1 cellular context compared by ENCODE assay signal in the genomic region with DNA sequence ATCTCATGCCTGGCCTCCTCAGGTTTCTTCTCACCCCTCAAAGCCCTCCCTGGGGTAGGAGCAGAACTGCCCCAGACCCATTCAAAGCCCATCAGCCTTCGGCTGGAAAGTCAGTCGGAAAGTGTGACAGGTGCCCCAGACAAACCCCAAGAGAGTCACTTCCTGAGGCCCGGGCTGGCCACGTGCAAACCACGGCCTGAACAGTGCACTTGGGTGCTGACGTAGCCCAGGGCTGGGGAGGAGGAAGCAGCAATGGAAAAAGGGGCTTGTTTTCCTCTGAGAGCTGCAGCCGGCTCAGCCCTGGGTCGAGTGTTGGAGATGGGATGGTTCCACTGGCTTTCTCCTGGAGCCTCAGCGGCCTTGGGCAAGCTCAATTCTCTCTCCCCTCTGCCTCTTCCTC.
TF ChIP-seq lines count a peak whose summit lies in the region.

No MANE protein-coding gene starts in this region.

TF ChIP-seq in GM12878, 131 proteins besides CTCF, POLR2A, EP300 and RAD21 (continues in another document):
- TF ChIP-seq MYB (IDR thresholded peaks at IDR 0.05; ENCODE audit: borderline replicate concordance, low read depth, low read length) (no peak), BHLHE40 (IDR thresholded peaks at IDR 0.05; ENCODE audit: borderline replicate concordance in 1 of 2, low read depth in 2 of 2, low read length in 1 of 2) (peak; percentile 80 to 85; a peak in 3 of 4 replicates), ATF7 (IDR thresholded peaks at IDR 0.05; ENCODE audit: low read depth) (peak; percentile 48; the same call in 1 of the 2 replicates), DPF2 (IDR thresholded peaks at IDR 0.05) (peak; percentile 20; the same call in 1 of the 2 replicates), ZNF217 (IDR thresholded peaks at IDR 0.05) (no peak), PAX8 (IDR thresholded peaks at IDR 0.05) (no peak), IKZF2 (IDR thresholded peaks at IDR 0.05) (peak; percentile 31 to 35; a peak in 2 of 4 replicates), RUNX3 (IDR thresholded peaks at IDR 0.05; ENCODE audit: low read length) (peak; percentile 40; the same call in 1 of the 2 replicates), CREB1 (IDR thresholded peaks at IDR 0.05; ENCODE audit: low read depth) (peak; percentile 71; the same call in 1 of the 2 replicates), LARP7 (IDR thresholded peaks at IDR 0.05) (no peak), ZNF274 (IDR thresholded peaks at IDR 0.05; ENCODE audit: insufficient read depth, insufficient read length) (no peak), ZNF24 (IDR thresholded peaks at IDR 0.05) (no peak), CREM (IDR thresholded peaks at IDR 0.05; ENCODE audit: low read depth) (peak; percentile 60; the same call in 1 of the 2 replicates), SREBF2 (IDR thresholded peaks at IDR 0.05; ENCODE audit: low read length) (no peak), RELA (IDR thresholded peaks at IDR 0.05; ENCODE audit: borderline replicate concordance, partially characterized antibody) (no peak), MEF2B (IDR thresholded peaks at IDR 0.05; ENCODE audit: partially characterized antibody, poor library complexity, severe bottlenecking) (peak; percentile 71), IKZF1 (conservative IDR thresholded peaks at IDR 0.05) (peak; percentile 66), KLF5 (IDR thresholded peaks at IDR 0.05; ENCODE audit: partially characterized antibody) (no peak)
- TF ChIP-seq, protein P1, sequence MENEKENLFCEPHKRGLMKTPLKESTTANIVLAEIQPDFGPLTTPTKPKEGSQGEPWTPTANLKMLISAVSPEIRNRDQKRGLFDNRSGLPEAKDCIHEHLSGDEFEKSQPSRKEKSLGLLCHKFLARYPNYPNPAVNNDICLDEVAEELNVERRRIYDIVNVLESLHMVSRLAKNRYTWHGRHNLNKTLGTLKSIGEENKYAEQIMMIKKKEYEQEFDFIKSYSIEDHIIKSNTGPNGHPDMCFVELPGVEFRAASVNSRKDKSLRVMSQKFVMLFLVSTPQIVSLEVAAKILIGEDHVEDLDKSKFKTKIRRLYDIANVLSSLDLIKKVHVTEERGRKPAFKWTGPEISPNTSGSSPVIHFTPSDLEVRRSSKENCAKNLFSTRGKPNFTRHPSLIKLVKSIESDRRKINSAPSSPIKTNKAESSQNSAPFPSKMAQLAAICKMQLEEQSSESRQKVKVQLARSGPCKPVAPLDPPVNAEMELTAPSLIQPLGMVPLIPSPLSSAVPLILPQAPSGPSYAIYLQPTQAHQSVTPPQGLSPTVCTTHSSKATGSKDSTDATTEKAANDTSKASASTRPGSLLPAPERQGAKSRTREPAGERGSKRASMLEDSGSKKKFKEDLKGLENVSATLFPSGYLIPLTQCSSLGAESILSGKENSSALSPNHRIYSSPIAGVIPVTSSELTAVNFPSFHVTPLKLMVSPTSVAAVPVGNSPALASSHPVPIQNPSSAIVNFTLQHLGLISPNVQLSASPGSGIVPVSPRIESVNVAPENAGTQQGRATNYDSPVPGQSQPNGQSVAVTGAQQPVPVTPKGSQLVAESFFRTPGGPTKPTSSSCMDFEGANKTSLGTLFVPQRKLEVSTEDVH (IDR thresholded peaks at IDR 0.05; ENCODE audit: low read depth, partially characterized antibody), result no peak
- TF ChIP-seq, protein P2, sequence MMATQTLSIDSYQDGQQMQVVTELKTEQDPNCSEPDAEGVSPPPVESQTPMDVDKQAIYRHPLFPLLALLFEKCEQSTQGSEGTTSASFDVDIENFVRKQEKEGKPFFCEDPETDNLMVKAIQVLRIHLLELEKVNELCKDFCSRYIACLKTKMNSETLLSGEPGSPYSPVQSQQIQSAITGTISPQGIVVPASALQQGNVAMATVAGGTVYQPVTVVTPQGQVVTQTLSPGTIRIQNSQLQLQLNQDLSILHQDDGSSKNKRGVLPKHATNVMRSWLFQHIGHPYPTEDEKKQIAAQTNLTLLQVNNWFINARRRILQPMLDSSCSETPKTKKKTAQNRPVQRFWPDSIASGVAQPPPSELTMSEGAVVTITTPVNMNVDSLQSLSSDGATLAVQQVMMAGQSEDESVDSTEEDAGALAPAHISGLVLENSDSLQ (IDR thresholded peaks at IDR 0.05), result peak; percentile 20; the same call in 1 of the 2 replicates
- TF ChIP-seq, protein P3, sequence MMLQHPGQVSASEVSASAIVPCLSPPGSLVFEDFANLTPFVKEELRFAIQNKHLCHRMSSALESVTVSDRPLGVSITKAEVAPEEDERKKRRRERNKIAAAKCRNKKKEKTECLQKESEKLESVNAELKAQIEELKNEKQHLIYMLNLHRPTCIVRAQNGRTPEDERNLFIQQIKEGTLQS (IDR thresholded peaks at IDR 0.05; ENCODE audit: borderline replicate concordance, extremely low read depth, low read depth, low read length), result no peak
- TF ChIP-seq, protein P4, sequence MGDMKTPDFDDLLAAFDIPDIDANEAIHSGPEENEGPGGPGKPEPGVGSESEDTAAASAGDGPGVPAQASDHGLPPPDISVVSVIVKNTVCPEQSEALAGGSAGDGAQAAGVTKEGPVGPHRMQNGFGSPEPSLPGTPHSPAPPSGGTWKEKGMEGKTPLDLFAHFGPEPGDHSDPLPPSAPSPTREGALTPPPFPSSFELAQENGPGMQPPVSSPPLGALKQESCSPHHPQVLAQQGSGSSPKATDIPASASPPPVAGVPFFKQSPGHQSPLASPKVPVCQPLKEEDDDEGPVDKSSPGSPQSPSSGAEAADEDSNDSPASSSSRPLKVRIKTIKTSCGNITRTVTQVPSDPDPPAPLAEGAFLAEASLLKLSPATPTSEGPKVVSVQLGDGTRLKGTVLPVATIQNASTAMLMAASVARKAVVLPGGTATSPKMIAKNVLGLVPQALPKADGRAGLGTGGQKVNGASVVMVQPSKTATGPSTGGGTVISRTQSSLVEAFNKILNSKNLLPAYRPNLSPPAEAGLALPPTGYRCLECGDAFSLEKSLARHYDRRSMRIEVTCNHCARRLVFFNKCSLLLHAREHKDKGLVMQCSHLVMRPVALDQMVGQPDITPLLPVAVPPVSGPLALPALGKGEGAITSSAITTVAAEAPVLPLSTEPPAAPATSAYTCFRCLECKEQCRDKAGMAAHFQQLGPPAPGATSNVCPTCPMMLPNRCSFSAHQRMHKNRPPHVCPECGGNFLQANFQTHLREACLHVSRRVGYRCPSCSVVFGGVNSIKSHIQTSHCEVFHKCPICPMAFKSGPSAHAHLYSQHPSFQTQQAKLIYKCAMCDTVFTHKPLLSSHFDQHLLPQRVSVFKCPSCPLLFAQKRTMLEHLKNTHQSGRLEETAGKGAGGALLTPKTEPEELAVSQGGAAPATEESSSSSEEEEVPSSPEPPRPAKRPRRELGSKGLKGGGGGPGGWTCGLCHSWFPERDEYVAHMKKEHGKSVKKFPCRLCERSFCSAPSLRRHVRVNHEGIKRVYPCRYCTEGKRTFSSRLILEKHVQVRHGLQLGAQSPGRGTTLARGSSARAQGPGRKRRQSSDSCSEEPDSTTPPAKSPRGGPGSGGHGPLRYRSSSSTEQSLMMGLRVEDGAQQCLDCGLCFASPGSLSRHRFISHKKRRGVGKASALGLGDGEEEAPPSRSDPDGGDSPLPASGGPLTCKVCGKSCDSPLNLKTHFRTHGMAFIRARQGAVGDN (IDR thresholded peaks at IDR 0.05), result peak; percentile 95
- TF ChIP-seq, protein P5, sequence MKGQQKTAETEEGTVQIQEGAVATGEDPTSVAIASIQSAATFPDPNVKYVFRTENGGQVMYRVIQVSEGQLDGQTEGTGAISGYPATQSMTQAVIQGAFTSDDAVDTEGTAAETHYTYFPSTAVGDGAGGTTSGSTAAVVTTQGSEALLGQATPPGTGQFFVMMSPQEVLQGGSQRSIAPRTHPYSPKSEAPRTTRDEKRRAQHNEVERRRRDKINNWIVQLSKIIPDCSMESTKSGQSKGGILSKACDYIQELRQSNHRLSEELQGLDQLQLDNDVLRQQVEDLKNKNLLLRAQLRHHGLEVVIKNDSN (IDR thresholded peaks at IDR 0.05; ENCODE audit: borderline replicate concordance, extremely low read length, insufficient read depth, low read depth, low read length), result no peak
- TF ChIP-seq, protein P6, sequence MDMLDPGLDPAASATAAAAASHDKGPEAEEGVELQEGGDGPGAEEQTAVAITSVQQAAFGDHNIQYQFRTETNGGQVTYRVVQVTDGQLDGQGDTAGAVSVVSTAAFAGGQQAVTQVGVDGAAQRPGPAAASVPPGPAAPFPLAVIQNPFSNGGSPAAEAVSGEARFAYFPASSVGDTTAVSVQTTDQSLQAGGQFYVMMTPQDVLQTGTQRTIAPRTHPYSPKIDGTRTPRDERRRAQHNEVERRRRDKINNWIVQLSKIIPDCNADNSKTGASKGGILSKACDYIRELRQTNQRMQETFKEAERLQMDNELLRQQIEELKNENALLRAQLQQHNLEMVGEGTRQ (IDR thresholded peaks at IDR 0.05; ENCODE audit: borderline replicate concordance, low read depth, low read length), result no peak
- TF ChIP-seq, protein P7, sequence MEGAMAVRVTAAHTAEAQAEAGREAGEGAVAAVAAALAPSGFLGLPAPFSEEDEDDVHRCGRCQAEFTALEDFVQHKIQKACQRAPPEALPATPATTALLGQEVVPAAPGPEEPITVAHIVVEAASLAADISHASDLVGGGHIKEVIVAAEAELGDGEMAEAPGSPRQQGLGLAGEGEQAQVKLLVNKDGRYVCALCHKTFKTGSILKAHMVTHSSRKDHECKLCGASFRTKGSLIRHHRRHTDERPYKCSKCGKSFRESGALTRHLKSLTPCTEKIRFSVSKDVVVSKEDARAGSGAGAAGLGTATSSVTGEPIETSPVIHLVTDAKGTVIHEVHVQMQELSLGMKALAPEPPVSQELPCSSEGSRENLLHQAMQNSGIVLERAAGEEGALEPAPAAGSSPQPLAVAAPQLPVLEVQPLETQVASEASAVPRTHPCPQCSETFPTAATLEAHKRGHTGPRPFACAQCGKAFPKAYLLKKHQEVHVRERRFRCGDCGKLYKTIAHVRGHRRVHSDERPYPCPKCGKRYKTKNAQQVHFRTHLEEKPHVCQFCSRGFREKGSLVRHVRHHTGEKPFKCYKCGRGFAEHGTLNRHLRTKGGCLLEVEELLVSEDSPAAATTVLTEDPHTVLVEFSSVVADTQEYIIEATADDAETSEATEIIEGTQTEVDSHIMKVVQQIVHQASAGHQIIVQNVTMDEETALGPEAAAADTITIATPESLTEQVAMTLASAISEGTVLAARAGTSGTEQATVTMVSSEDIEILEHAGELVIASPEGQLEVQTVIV (IDR thresholded peaks at IDR 0.05; ENCODE audit: borderline replicate concordance, partially characterized antibody), result no peak
- TF ChIP-seq, protein P8, sequence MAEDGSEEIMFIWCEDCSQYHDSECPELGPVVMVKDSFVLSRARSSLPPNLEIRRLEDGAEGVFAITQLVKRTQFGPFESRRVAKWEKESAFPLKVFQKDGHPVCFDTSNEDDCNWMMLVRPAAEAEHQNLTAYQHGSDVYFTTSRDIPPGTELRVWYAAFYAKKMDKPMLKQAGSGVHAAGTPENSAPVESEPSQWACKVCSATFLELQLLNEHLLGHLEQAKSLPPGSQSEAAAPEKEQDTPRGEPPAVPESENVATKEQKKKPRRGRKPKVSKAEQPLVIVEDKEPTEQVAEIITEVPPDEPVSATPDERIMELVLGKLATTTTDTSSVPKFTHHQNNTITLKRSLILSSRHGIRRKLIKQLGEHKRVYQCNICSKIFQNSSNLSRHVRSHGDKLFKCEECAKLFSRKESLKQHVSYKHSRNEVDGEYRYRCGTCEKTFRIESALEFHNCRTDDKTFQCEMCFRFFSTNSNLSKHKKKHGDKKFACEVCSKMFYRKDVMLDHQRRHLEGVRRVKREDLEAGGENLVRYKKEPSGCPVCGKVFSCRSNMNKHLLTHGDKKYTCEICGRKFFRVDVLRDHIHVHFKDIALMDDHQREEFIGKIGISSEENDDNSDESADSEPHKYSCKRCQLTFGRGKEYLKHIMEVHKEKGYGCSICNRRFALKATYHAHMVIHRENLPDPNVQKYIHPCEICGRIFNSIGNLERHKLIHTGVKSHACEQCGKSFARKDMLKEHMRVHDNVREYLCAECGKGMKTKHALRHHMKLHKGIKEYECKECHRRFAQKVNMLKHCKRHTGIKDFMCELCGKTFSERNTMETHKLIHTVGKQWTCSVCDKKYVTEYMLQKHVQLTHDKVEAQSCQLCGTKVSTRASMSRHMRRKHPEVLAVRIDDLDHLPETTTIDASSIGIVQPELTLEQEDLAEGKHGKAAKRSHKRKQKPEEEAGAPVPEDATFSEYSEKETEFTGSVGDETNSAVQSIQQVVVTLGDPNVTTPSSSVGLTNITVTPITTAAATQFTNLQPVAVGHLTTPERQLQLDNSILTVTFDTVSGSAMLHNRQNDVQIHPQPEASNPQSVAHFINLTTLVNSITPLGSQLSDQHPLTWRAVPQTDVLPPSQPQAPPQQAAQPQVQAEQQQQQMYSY (CRISPR knock-in tag; IDR thresholded peaks at IDR 0.05), result no peak
- TF ChIP-seq, protein P9, sequence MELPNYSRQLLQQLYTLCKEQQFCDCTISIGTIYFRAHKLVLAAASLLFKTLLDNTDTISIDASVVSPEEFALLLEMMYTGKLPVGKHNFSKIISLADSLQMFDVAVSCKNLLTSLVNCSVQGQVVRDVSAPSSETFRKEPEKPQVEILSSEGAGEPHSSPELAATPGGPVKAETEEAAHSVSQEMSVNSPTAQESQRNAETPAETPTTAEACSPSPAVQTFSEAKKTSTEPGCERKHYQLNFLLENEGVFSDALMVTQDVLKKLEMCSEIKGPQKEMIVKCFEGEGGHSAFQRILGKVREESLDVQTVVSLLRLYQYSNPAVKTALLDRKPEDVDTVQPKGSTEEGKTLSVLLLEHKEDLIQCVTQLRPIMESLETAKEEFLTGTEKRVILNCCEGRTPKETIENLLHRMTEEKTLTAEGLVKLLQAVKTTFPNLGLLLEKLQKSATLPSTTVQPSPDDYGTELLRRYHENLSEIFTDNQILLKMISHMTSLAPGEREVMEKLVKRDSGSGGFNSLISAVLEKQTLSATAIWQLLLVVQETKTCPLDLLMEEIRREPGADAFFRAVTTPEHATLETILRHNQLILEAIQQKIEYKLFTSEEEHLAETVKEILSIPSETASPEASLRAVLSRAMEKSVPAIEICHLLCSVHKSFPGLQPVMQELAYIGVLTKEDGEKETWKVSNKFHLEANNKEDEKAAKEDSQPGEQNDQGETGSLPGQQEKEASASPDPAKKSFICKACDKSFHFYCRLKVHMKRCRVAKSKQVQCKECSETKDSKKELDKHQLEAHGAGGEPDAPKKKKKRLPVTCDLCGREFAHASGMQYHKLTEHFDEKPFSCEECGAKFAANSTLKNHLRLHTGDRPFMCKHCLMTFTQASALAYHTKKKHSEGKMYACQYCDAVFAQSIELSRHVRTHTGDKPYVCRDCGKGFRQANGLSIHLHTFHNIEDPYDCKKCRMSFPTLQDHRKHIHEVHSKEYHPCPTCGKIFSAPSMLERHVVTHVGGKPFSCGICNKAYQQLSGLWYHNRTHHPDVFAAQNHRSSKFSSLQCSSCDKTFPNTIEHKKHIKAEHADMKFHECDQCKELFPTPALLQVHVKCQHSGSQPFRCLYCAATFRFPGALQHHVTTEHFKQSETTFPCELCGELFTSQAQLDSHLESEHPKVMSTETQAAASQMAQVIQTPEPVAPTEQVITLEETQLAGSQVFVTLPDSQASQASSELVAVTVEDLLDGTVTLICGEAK (IDR thresholded peaks at IDR 0.05; ENCODE audit: borderline replicate concordance), result no peak
- TF ChIP-seq, protein P10, sequence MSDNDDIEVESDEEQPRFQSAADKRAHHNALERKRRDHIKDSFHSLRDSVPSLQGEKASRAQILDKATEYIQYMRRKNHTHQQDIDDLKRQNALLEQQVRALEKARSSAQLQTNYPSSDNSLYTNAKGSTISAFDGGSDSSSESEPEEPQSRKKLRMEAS (IDR thresholded peaks at IDR 0.05; ENCODE audit: low read depth, low read length), result peak; percentile 70; the same call in 1 of the 2 replicates
- TF ChIP-seq, protein P11, sequence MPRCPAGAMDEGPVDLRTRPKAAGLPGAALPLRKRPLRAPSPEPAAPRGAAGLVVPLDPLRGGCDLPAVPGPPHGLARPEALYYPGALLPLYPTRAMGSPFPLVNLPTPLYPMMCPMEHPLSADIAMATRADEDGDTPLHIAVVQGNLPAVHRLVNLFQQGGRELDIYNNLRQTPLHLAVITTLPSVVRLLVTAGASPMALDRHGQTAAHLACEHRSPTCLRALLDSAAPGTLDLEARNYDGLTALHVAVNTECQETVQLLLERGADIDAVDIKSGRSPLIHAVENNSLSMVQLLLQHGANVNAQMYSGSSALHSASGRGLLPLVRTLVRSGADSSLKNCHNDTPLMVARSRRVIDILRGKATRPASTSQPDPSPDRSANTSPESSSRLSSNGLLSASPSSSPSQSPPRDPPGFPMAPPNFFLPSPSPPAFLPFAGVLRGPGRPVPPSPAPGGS (IDR thresholded peaks at IDR 0.05; ENCODE audit: borderline replicate concordance, insufficient read depth, low read depth, low read length, poor library complexity, severe bottlenecking), result no peak
